Comparison of ENCODE assay signal across 18 cellular contexts in the genomic region with DNA sequence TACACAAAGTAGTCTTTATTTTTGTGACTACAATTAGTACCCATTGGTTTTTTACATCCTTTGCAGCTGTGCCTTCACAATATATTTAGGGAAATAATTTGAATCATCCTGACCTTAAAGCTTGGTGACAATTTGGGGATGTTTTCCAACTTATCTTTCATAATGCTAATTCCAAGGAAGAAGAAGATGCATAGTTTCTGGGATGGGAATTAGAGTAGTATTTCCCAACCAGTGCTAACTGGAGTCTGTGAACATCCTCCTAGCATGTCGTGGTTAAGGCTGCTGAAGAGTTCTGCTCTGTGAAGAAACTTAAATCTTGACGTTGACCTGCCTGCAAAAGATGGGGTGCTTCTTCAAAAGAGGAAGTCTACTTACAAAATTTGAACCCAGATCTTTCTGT.
DNase-seq lines count a peak whose midpoint lies in the region; ATAC-seq and TF ChIP-seq lines count a peak whose summit lies in the region.
"Had no signal": no experiment of that assay in that cellular context is flagged by ENCODE, and none has a peak within 500 bp of the region (broad histone marks: within the 10 kb centered on the region; RNA-seq: fewer than 3 reads in every experiment).

No MANE protein-coding gene starts in this region.

- no peak overlapping the region for H3K27ac ChIP-seq in heart left ventricle
- H3K27ac ChIP-seq in thyroid gland: no peak overlapping the region
- H3K27ac ChIP-seq: BLaER1 treated with 17β-estradiol and CSF1 and Interleukin-3, amounts not matched to agents 10 nM and 100 nM; Peyer's patch; SK-N-MC had no signal

- WGBS in heart left ventricle, 4 donors: 76 to 80% (median 79%) methylated on average over 2 of the region's 2 CpGs
- WGBS in thyroid gland, 2 donors: 92 to 94% methylated on average over 2 of the region's 2 CpGs

- peak; percentile 23 for DNase-seq in SKM-1 treated with dmso at 0.1 percent for 144 hours (lab: John Stamatoyannopoulos, UW; ENCODE audit: unreplicated experiment)
- DNase-seq in SKM-1 (lab: John Stamatoyannopoulos, UW; ENCODE audit: unreplicated experiment): no peak
- DNase-seq in LHCN-M2 (ENCODE audit: low read depth): peak; percentile 24
- peak; percentile 19 for DNase-seq in fibroblast of villous mesenchyme (ENCODE audit: low read depth)
- DNase-seq in heart left ventricle: no peak
- no peak for DNase-seq in amygdala (lab: John Stamatoyannopoulos, UW)
- no peak for DNase-seq in thyroid gland
- DNase-seq: 8988T; CD8-positive, alpha-beta memory T cell; DMS53; GOT3; NCI-H1105; NCI-H2081; NCI-H2171 treated with DMSO at 0.1 percent for 48 hours; Peyer's patch had no signal

- TF ChIP-seq CTCF in fibroblast of villous mesenchyme (IDR thresholded peaks at IDR 0.05; ENCODE audit: insufficient read depth, low read depth, low read length) (no peak), heart left ventricle (IDR thresholded peaks at IDR 0.05) (no peak), thyroid gland (IDR thresholded peaks at IDR 0.05) (no peak)

- H3K4me3 ChIP-seq in fibroblast of villous mesenchyme (ENCODE audit: low read depth, low read length): no peak overlapping the region
- H3K4me3 ChIP-seq in heart left ventricle: no peak overlapping the region
- no peak overlapping the region for H3K4me3 ChIP-seq in thyroid gland (replicated peaks in 1 of 3)
- H3K4me3 ChIP-seq: BLaER1 treated with 17β-estradiol and CSF1 and Interleukin-3, amounts not matched to agents 10 nM and 100 nM; Peyer's patch; SK-N-MC had no signal

- no peaks in the 10 kb centered on the region for H3K27me3 ChIP-seq in heart left ventricle
- no peaks in the 10 kb centered on the region for H3K27me3 ChIP-seq in thyroid gland
- H3K27me3 ChIP-seq: BLaER1 treated with 17β-estradiol and CSF1 and Interleukin-3, amounts not matched to agents 10 nM and 100 nM; Peyer's patch had no signal

- intact Hi-C loops in heart left ventricle (cut with DNase I) (loop anchor here in 1 of 10 donors (10.0 kb wide), 1 partner anchor 108 kb away; no protein-coding TSS in a partner anchor), thyroid gland (cut with DNase I) (no loop called here)

- no peak for TF ChIP-seq POLR2A in heart left ventricle (IDR thresholded peaks at IDR 0.05)
- TF ChIP-seq POLR2A in thyroid gland (IDR thresholded peaks at IDR 0.05): no peak

- no peaks in the 10 kb centered on the region for H3K36me3 ChIP-seq in heart left ventricle
- no peaks in the 10 kb centered on the region for H3K36me3 ChIP-seq in thyroid gland
- H3K36me3 ChIP-seq: BLaER1 treated with 17β-estradiol and CSF1 and Interleukin-3, amounts not matched to agents 10 nM and 100 nM; Peyer's patch had no signal

- H3K9me3 ChIP-seq in heart left ventricle (no peaks in the 10 kb centered on the region), thyroid gland (no peaks in the 10 kb centered on the region)
- H3K9me3 ChIP-seq: BLaER1 treated with 17β-estradiol and CSF1 and Interleukin-3, amounts not matched to agents 10 nM and 100 nM; Peyer's patch had no signal

- no peak for ATAC-seq in GM18519 (IDR thresholded peaks at IDR 0.05; ENCODE audit: low FRiP score, unreplicated experiment)
- ATAC-seq in heart left ventricle: no peak

- H3K4me1 ChIP-seq in heart left ventricle (no peaks in the 10 kb centered on the region), thyroid gland (no peaks in the 10 kb centered on the region)
- H3K4me1 ChIP-seq: BLaER1 treated with 17β-estradiol and CSF1 and Interleukin-3, amounts not matched to agents 10 nM and 100 nM; Peyer's patch had no signal

Comparison
In these comparisons a context has a peak if more than half of its experiments do, and no peak if none do; other contexts are left out.
1. DNase-seq: peak in SKM-1 treated with dmso at 0.1 percent for 144 hours (single experiment), LHCN-M2 (single experiment) and fibroblast of villous mesenchyme (single experiment); none in SKM-1 (single experiment), heart left ventricle (0 of 5), amygdala (0 of 56) and thyroid gland (0 of 2).